In genomic region chr20:25198663-25199363, GRCh38 we compare ENCODE assay signal across 18 cellular contexts. TPM values are rescaled to one million over a fixed set of nuclear protein-coding genes. Genes with fewer than 3 reads are reported as not detected.
DNase-seq lines count a peak whose midpoint lies in the region; ATAC-seq and TF ChIP-seq lines count a peak whose summit lies in the region.
"Had no signal": no experiment of that assay in that cellular context is flagged by ENCODE, and none has a peak within 500 bp of the region (broad histone marks: within the 10 kb centered on the region; RNA-seq: fewer than 3 reads in every experiment).

No MANE protein-coding gene starts in this region.

- no peak for TF ChIP-seq POLR2A in sigmoid colon (IDR thresholded peaks at IDR 0.05)

- ATAC-seq in CD8-positive, alpha-beta T cell = no peak
- ATAC-seq in T-cell (replicated peaks in 1 of 4) (no peak), left cardiac atrium (peak; percentile 18 to 30), HG03460 (IDR thresholded peaks at IDR 0.05; ENCODE audit: unreplicated experiment) (no peak)
- ATAC-seq: HCT116 had no signal

- H3K27me3 Mint-ChIP-seq in CD8-positive, alpha-beta T cell (ENCODE audit: low read depth) = no peaks in the 10 kb centered on the region
- no peaks in the 10 kb centered on the region for H3K27me3 Mint-ChIP-seq in T-cell
- peaks cover 1 to 12% (median 5%) of the 10 kb centered on the region in 3 donors for H3K27me3 Mint-ChIP-seq in CD14-positive monocyte (ENCODE audit: low read depth in 3 of 3)
- H3K27me3 Mint-ChIP-seq: activated naive CD8-positive, alpha-beta T cell treated with anti-CD3 and anti-CD28 coated beads for 36 hours had no signal

- H3K36me3 Mint-ChIP-seq in CD8-positive, alpha-beta T cell = peaks cover 11% of the 10 kb centered on the region
- no peaks in the 10 kb centered on the region for H3K36me3 Mint-ChIP-seq in T-cell
- peaks cover 8 to 31% of the 10 kb centered on the region in 2 donors for H3K36me3 Mint-ChIP-seq in CD14-positive monocyte

- intact Hi-C loops in CD8-positive, alpha-beta T cell (cut with DNase I, micrococcal nuclease) = loop anchor here in 1 of 2 experiments (5.0 kb wide), 7 partner anchors 52 to 1842 kb away; partner anchors contain the start of genes ABHD12, ACSS1, APMAP and CST7
- intact Hi-C loops in left cardiac atrium (cut with DNase I) (loop anchor here (5.0 to 10.0 kb wide), 2 partner anchors 48 to 204 kb away; partner anchors contain the start of genes APMAP (in 1 of the 2) and PYGB (in 1 of the 2)), sigmoid colon (cut with DNase I) (loop anchor here (5.0 kb wide), 2 partner anchors 193 to 207 kb away; partner anchors contain the start of genes ABHD12 and APMAP), CD14-positive monocyte (cut with micrococcal nuclease) (loop anchor here (5.0 to 10.0 kb wide), 4 partner anchors 38 to 204 kb away; partner anchors contain the start of genes APMAP (in 2 of the 2) and PYGB (in 1 of the 2))

- peak overlapping the region; percentile 64 for H3K27ac Mint-ChIP-seq in CD8-positive, alpha-beta T cell
- H3K27ac Mint-ChIP-seq in T-cell = peak overlapping the region; percentile 40 to 46
- peak overlapping the region in 3 of 7 donors; percentile 3 to 26 (median 16) for H3K27ac Mint-ChIP-seq in CD14-positive monocyte
- H3K27ac Mint-ChIP-seq: activated naive CD8-positive, alpha-beta T cell treated with anti-CD3 and anti-CD28 coated beads for 36 hours had no signal

- no peak overlapping the region for H3K4me3 ChIP-seq in CD8-positive, alpha-beta T cell (ENCODE audit: low read depth, low read length)
- H3K4me3 ChIP-seq in sigmoid colon = no peak overlapping the region

- POLR2A ChIA-PET in CD8-positive, alpha-beta T cell (lab: Charles Lee) = interaction anchor here (1.5 kb wide), 1 partner anchor 49 kb away, joined by 3 read pairs; the partner anchor contains the start of gene PYGB
- POLR2A ChIA-PET in T-cell (lab: Charles Lee) = interaction anchor here in 1 of 2 donors (0.6 to 0.7 kb wide), 2 partner anchors 53 to 1080 kb away, joined by 3 read pairs; no protein-coding TSS in a partner anchor

- no peaks in the 10 kb centered on the region for H3K9me3 ChIP-seq in CD8-positive, alpha-beta T cell (ENCODE audit: low read length)
- H3K9me3 ChIP-seq in sigmoid colon = no peaks in the 10 kb centered on the region
- H3K9me3 ChIP-seq: Caco-2, SK-N-SH had no signal

- no peak for DNase-seq in CD8-positive, alpha-beta T cell
- DNase-seq in T-cell (peak in 1 of 34 experiments; percentile 21), left cardiac atrium (peak; percentile 64), sigmoid colon (no peak), CD14-positive monocyte (ENCODE audit: low spot score) (no peak), NCI-H1105 (lab: John Stamatoyannopoulos, UW) (no peak)
- DNase-seq in activated T-cell treated with anti-CD3 and anti-CD28 coated beads, Interleukin-2, amount 50 U/mL, for 1 hour = no peak
- DNase-seq: activated naive CD8-positive, alpha-beta T cell treated with anti-CD3 and anti-CD28 coated beads for 36 hours; Caco-2; NCI-H2029; NK-92 treated with Interleukin-12 subunit alpha and Interleukin-12 subunit beta, amount 100 ng/mL, for 24 hours; SK-N-SH; stimulated activated CD4-positive, alpha-beta T cell treated with anti-CD3 and anti-CD28 coated beads, Interleukin-4, amount 100 ng/mL, for 1 hour; stimulated activated naive CD4-positive, alpha-beta T cell treated with Interleukin-2 at 50 U/mL for 16 hours; WERI-Rb-1 had no signal

- no peaks in the 10 kb centered on the region for H3K36me3 ChIP-seq in CD8-positive, alpha-beta T cell (ENCODE audit: insufficient read depth, low read length)
- no peaks in the 10 kb centered on the region for H3K36me3 ChIP-seq in sigmoid colon

- CTCF ChIA-PET in CD8-positive, alpha-beta T cell (lab: Charles Lee) = interaction anchor here (0.6 kb wide), 1 partner anchor 172 kb away, joined by 3 read pairs; no protein-coding TSS in a partner anchor
- CTCF ChIA-PET in T-cell (lab: Charles Lee) = interaction anchor here in 1 of 2 donors (1.0 kb wide), 2 partner anchors 49 to 199 kb away, joined by 3 to 4 read pairs; partner anchors contain the start of gene PYGB

- TF ChIP-seq CTCF in CD8-positive, alpha-beta T cell (IDR thresholded peaks at IDR 0.05) = no peak
- no peak for TF ChIP-seq CTCF in sigmoid colon (IDR thresholded peaks at IDR 0.05)
- no peak for TF ChIP-seq CTCF in CD14-positive monocyte (IDR thresholded peaks at IDR 0.05)

- peaks cover 72% of the 10 kb centered on the region for H3K4me1 Mint-ChIP-seq in CD8-positive, alpha-beta T cell (ENCODE audit: low read depth)
- H3K4me1 Mint-ChIP-seq in T-cell (peaks cover 66 to 72% (median 67%) of the 10 kb centered on the region in 3 donors), CD14-positive monocyte (peaks cover 57% of the 10 kb centered on the region)

- H3K27ac ChIP-seq in CD8-positive, alpha-beta T cell (ENCODE audit: low read depth, low read length) = no peak overlapping the region
- H3K27ac ChIP-seq in sigmoid colon = peak overlapping the region in 3 of 4 donors; percentile 34 to 57 (median 36)
- H3K27ac ChIP-seq: HL-60, WERI-Rb-1 had no signal

- no peak overlapping the region for H3K4me3 Mint-ChIP-seq in CD8-positive, alpha-beta T cell
- no peak overlapping the region for H3K4me3 Mint-ChIP-seq in T-cell
- H3K4me3 Mint-ChIP-seq in CD14-positive monocyte = no peak overlapping the region
- H3K4me3 Mint-ChIP-seq: activated naive CD8-positive, alpha-beta T cell treated with anti-CD3 and anti-CD28 coated beads for 36 hours had no signal

- 65 to 75% methylated on average over 11 of the region's 11 CpGs for WGBS in sigmoid colon, 2 donors

- peaks cover 29% of the 10 kb centered on the region for H3K4me1 ChIP-seq in CD8-positive, alpha-beta T cell (ENCODE audit: insufficient read depth, low read length)
- H3K4me1 ChIP-seq in sigmoid colon = peaks cover 0 to 49% (median 41%) of the 10 kb centered on the region in 4 donors

- no peak for TF ChIP-seq EP300 in sigmoid colon (IDR thresholded peaks at IDR 0.05)

- H3K9me3 Mint-ChIP-seq in CD8-positive, alpha-beta T cell = no peaks in the 10 kb centered on the region
- no peaks in the 10 kb centered on the region for H3K9me3 Mint-ChIP-seq in T-cell
- no peaks in the 10 kb centered on the region for H3K9me3 Mint-ChIP-seq in CD14-positive monocyte
- H3K9me3 Mint-ChIP-seq: activated naive CD8-positive, alpha-beta T cell treated with anti-CD3 and anti-CD28 coated beads for 36 hours had no signal

- H3K27me3 ChIP-seq in CD8-positive, alpha-beta T cell (ENCODE audit: insufficient read depth, low read length) = no peaks in the 10 kb centered on the region
- no peaks in the 10 kb centered on the region for H3K27me3 ChIP-seq in sigmoid colon

RNA-seq across cellular contexts. Expression of gene ENTPD6, which starts 3.3 kb away (rescaled TPM):
- total RNA-seq in CD8-positive, alpha-beta T cell = 10 to 100 TPM; 62.4 to 70.1 TPM
- total RNA-seq in T-cell (100 to 1,000 TPM in 1 of 5 donors, 10 to 100 TPM in 4; 80.5 to 102 (median 90.9) TPM), left cardiac atrium (100 to 1,000 TPM; 110 to 127 TPM), sigmoid colon (10 to 100 TPM; 26.0 to 48.2 (median 37.2) TPM)
- polyA plus RNA-seq in sigmoid colon (100 to 1,000 TPM in 1 of 3 donors, 10 to 100 TPM in 2; 33.0 to 117 (median 48.6) TPM), CD14-positive monocyte (10 to 100 TPM; 36.2 to 47.0 TPM)

RNA-seq across cellular contexts. Expression of gene PYGB, which starts 49.1 kb away (rescaled TPM):
- total RNA-seq in CD8-positive, alpha-beta T cell = 10 to 100 TPM; 35.2 to 39.2 TPM
- total RNA-seq in T-cell = 10 to 100 TPM; 29.7 to 53.4 (median 36.5) TPM
- 100 to 1,000 TPM; 103 to 152 TPM for total RNA-seq in left cardiac atrium
- 100 to 1,000 TPM; 147 to 317 (median 226) TPM for total RNA-seq in sigmoid colon
- polyA plus RNA-seq in sigmoid colon = 100 to 1,000 TPM in 2 of 3 donors, 10 to 100 TPM in 1; 45.6 to 198 (median 163) TPM
- 10 to 100 TPM; 26.7 to 33.2 TPM for polyA plus RNA-seq in CD14-positive monocyte

Comparison
In these comparisons a context has a peak if more than half of its experiments do, and no peak if none do; other contexts are left out.
1. ATAC-seq: peak in left cardiac atrium (2 of 2); none in CD8-positive, alpha-beta T cell (single experiment), T-cell (0 of 4) and HG03460 (single experiment).